Comparison of ENCODE assay signal across 19 cellular contexts in the genomic region with DNA sequence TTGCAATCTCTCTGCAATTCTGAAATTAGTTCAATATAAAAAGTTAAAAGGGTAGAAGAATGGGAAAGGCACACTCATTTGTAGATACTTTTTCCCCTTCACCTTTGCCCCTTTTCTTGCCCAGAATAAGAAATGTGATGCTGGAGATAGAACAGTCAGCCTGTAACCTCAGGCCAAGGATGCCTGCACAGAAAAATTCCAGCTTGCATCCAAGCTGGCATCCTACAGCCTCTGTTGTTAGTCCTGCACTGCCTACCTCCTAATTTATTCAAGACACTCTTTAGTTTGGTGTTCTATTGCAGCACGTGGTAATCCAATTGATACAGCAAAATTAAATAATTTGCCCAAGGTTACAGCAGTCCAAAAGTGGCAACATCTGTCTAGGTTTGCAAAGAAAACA. TPM values are rescaled to one million over a fixed set of nuclear protein-coding genes. Genes with fewer than 3 reads are reported as not detected.
DNase-seq lines count a peak whose midpoint lies in the region; ATAC-seq and TF ChIP-seq lines count a peak whose summit lies in the region.
"Had no signal": no experiment of that assay in that cellular context is flagged by ENCODE, and none has a peak within 500 bp of the region (broad histone marks: within the 10 kb centered on the region; RNA-seq: fewer than 3 reads in every experiment).

No MANE protein-coding gene starts in this region.

- POLR2A ChIA-PET in RWPE1 (lab: Yijun Ruan, JAX; ENCODE audit: low non-redundant PET), result no interaction called here

- peak overlapping the region; percentile 35 for H3K27ac ChIP-seq in right cardiac atrium (ENCODE audit: low read length)
- H3K27ac ChIP-seq in coronary artery, result peak overlapping the region; percentile 14 to 23
- peak overlapping the region; percentile 31 for H3K27ac ChIP-seq in osteoblast (ENCODE audit: low read depth, low read length)
- H3K27ac ChIP-seq in testis, result peak overlapping the region in 1 of 2 donors; percentile 1
- H3K27ac ChIP-seq in RWPE1, result no peak overlapping the region
- H3K27ac ChIP-seq: pancreas, spleen, upper lobe of right lung had no signal

- no peak overlapping the region for H3K4me3 ChIP-seq in right cardiac atrium (ENCODE audit: low read length)
- no peak overlapping the region for H3K4me3 ChIP-seq in coronary artery
- H3K4me3 ChIP-seq in osteoblast (ENCODE audit: insufficient read depth, low read length), result no peak overlapping the region
- no peak overlapping the region for H3K4me3 ChIP-seq in testis
- H3K4me3 ChIP-seq: HAP-1, pancreas, spleen, upper lobe of right lung had no signal

- intact Hi-C loops in right cardiac atrium (cut with DNase I) (no loop called here), left cardiac atrium (cut with DNase I) (no loop called here), testis (cut with DNase I; ENCODE audit: low total_unique reads) (no loop called here)

- H3K9me3 ChIP-seq in right cardiac atrium (ENCODE audit: control insufficient read depth, low read length) (no peaks in the 10 kb centered on the region), osteoblast (ENCODE audit: low read depth, low read length) (no peaks in the 10 kb centered on the region), testis (no peaks in the 10 kb centered on the region)
- H3K9me3 ChIP-seq: HAP-1, pancreas, spleen, upper lobe of right lung had no signal

- H3K27me3 ChIP-seq in right cardiac atrium (ENCODE audit: control insufficient read depth, insufficient read depth) (no peaks in the 10 kb centered on the region), osteoblast (ENCODE audit: insufficient read depth, low read length) (no peaks in the 10 kb centered on the region), testis (no peaks in the 10 kb centered on the region)
- H3K27me3 ChIP-seq: pancreas, spleen, upper lobe of right lung had no signal

- no peak for TF ChIP-seq CTCF in coronary artery (IDR thresholded peaks at IDR 0.05)
- no peak for TF ChIP-seq CTCF in osteoblast (IDR thresholded peaks at IDR 0.05; ENCODE audit: extremely low read depth, low read depth, low read length)
- no peak for TF ChIP-seq CTCF in testis (IDR thresholded peaks at IDR 0.05)
- no peak for TF ChIP-seq CTCF in RWPE1 (conservative IDR thresholded peaks at IDR 0.05; ENCODE audit: low read depth)

- CTCF ChIA-PET in RWPE1 (lab: Yijun Ruan, JAX), result interaction anchor here (1.4 kb wide), 1 partner anchor 9 kb away, joined by 6 read pairs; no protein-coding TSS in a partner anchor

- no peak overlapping the region for H2AFZ ChIP-seq in osteoblast (ENCODE audit: low read length)

- no peak for TF ChIP-seq POLR2A in testis (IDR thresholded peaks at IDR 0.05)

- H4K20me1 ChIP-seq in osteoblast (ENCODE audit: insufficient read depth, low read length), result no peaks in the 10 kb centered on the region

- DNase-seq in right cardiac atrium, result no peak
- DNase-seq in left cardiac atrium, result no peak
- DNase-seq in coronary artery (ENCODE audit: low spot score), result no peak
- peak; percentile 65 for DNase-seq in osteoblast (ENCODE audit: insufficient read length, low spot score, missing footprints)
- no peak for DNase-seq in testis
- DNase-seq in RWPE1 (ENCODE audit: low spot score), result no peak
- DNase-seq in NOMO-1 treated with DMSO at 0.1 percent for 48 hours (lab: John Stamatoyannopoulos, UW; ENCODE audit: unreplicated experiment), result no peak
- DNase-seq: activated CD8-positive, alpha-beta T cell treated with anti-CD3 and anti-CD28 coated beads, Interleukin-2, amount 10 ng/mL, durations not matched to agents 7 days and 5 days; activated T-cell treated with anti-CD3 and anti-CD28 coated beads, Interleukin-2, amount 50 U/mL, for 72 hours; CD4-positive, CD25-positive, alpha-beta regulatory T cell; DND-41; NCI-H1694 treated with DMSO at 0.1 percent for 48 hours; Right ventricle myocardium superior; spleen; stimulated activated naive B cell treated with anti-CD40 and anti-IgM and Interleukin-4, amounts not matched to agents 10 μg/mL and 1 μg/mL and 100 μg/mL, for 72 hours; upper lobe of right lung had no signal

- peak overlapping the region; percentile 15 for H3K4me2 ChIP-seq in osteoblast (ENCODE audit: insufficient read depth, low read length)

- H3K36me3 ChIP-seq in osteoblast (ENCODE audit: insufficient read depth, low read length) (no peaks in the 10 kb centered on the region), testis (ENCODE audit: low read depth, missing control alignments) (no peaks in the 10 kb centered on the region)
- H3K36me3 ChIP-seq: HAP-1, pancreas, spleen, upper lobe of right lung had no signal

- H3K4me1 ChIP-seq in right cardiac atrium (ENCODE audit: control insufficient read depth, insufficient read depth, low read length), result no peaks in the 10 kb centered on the region
- H3K4me1 ChIP-seq in osteoblast (ENCODE audit: insufficient read depth, low read length), result peaks cover 14% of the 10 kb centered on the region
- H3K4me1 ChIP-seq in testis, result peaks cover 8% of the 10 kb centered on the region
- H3K4me1 ChIP-seq: upper lobe of right lung had no signal

- no peaks in the 10 kb centered on the region for H3K79me2 ChIP-seq in osteoblast (ENCODE audit: insufficient read depth, low read length)

- ATAC-seq in right cardiac atrium (no peak), left cardiac atrium (no peak), HG03139 (IDR thresholded peaks at IDR 0.05; ENCODE audit: unreplicated experiment) (no peak)
- ATAC-seq: activated CD8-positive, alpha-beta T cell treated with anti-CD3 and anti-CD28 coated beads, Interleukin-2, amount 10 ng/mL, durations not matched to agents 7 days and 5 days; activated T-cell treated with anti-CD3 and anti-CD28 coated beads, Interleukin-2, amount 50 U/mL, for 72 hours; stimulated activated naive B cell treated with anti-CD40 and anti-IgM and Interleukin-4, amounts not matched to agents 10 μg/mL and 1 μg/mL and 100 μg/mL, for 72 hours; upper lobe of right lung had no signal

- 61% methylated on average over 1 of the region's 1 CpG for WGBS in right cardiac atrium
- 29 to 42% methylated on average over 1 of the region's 1 CpG for WGBS in testis, 2 donors

RNA-seq across cellular contexts. Expression of a gene that starts 9.7 kb away (rescaled TPM):
- total RNA-seq in right cardiac atrium (100 to 1,000 TPM in 2 of 4 donors, 10 to 100 TPM in 2; 93.6 to 103 (median 99.1) TPM), left cardiac atrium (10 to 100 TPM; 77.9 to 84.5 TPM), osteoblast (120 and 122 TPM in 2 replicates), testis (10 to 100 TPM; 57.5 to 64.6 TPM)
- polyA plus RNA-seq in right cardiac atrium (47.4 TPM), testis (ENCODE audit: insufficient read depth, low read depth, low replicate concordance) (53.3 TPM)

RNA-seq across cellular contexts. Expression of a gene that starts 41.5 kb away (rescaled TPM):
- total RNA-seq in right cardiac atrium (100 to 1,000 TPM in 1 of 4 donors, 10 to 100 TPM in 3; 79.5 to 124 (median 86.8) TPM), left cardiac atrium (100 to 1,000 TPM in 1 of 2 donors, 10 to 100 TPM in 1; 68.5 to 110 TPM), osteoblast (159 and 171 TPM in 2 replicates), testis (100 to 1,000 TPM; 102 to 105 TPM)
- polyA plus RNA-seq in right cardiac atrium (22.3 TPM), testis (ENCODE audit: insufficient read depth, low read depth, low replicate concordance) (134 TPM)
